ENCODE assay signal across 20 cellular contexts in genomic region chr1:226372885-226373284, GRCh38. TPM values are rescaled to one million over a fixed set of nuclear protein-coding genes. Genes with fewer than 3 reads are reported as not detected.
DNase-seq lines count a peak whose midpoint lies in the region; ATAC-seq and TF ChIP-seq lines count a peak whose summit lies in the region.
"Had no signal": no experiment of that assay in that cellular context is flagged by ENCODE, and none has a peak within 500 bp of the region (broad histone marks: within the 10 kb centered on the region; RNA-seq: fewer than 3 reads in every experiment).

No MANE protein-coding gene starts in this region.

- TF ChIP-seq CTCF in activated B cell treated with CpG ODN at 0.5 μM for 24 hours (IDR thresholded peaks at IDR 0.05): no peak

- intact Hi-C loops in activated B cell treated with CpG ODN at 0.5 μM for 24 hours (cut with micrococcal nuclease): loop anchor here (5.0 kb wide), 1 partner anchor 66 kb away; the partner anchor contains the start of gene LIN9

- H3K4me3 Mint-ChIP-seq in activated B cell treated with CpG ODN at 0.5 μM for 24 hours (no peak overlapping the region), memory B cell (no peak overlapping the region)
- no peak overlapping the region for H3K4me3 Mint-ChIP-seq in stimulated activated memory B cell treated with anti-CD40 and anti-IgM and Interleukin-4, amounts not matched to agents 10 μg/mL and 1 μg/mL and 100 μg/mL, for 72 hours
- H3K4me3 Mint-ChIP-seq: brain, HFFc6, T-cell had no signal

- CTCF ChIA-PET in activated B cell treated with CpG ODN at 0.5 μM for 24 hours (lab: Charles Lee): no interaction called here

- H3K27me3 Mint-ChIP-seq in activated B cell treated with CpG ODN at 0.5 μM for 24 hours (no peaks in the 10 kb centered on the region), memory B cell (no peaks in the 10 kb centered on the region)
- H3K27me3 Mint-ChIP-seq in stimulated activated memory B cell treated with anti-CD40 and anti-IgM and Interleukin-4, amounts not matched to agents 10 μg/mL and 1 μg/mL and 100 μg/mL, for 72 hours: no peaks in the 10 kb centered on the region
- H3K27me3 Mint-ChIP-seq: brain, progenitor cell of endocrine pancreas, T-cell had no signal

- POLR2A ChIA-PET in activated B cell treated with CpG ODN at 0.5 μM for 24 hours (lab: Charles Lee): interaction anchor here (0.6 kb wide), 1 partner anchor 856 kb away, joined by 3 read pairs; no protein-coding TSS in a partner anchor

- H3K27ac Mint-ChIP-seq in activated B cell treated with CpG ODN at 0.5 μM for 24 hours: peak overlapping the region; percentile 91
- peak overlapping the region; percentile 43 for H3K27ac Mint-ChIP-seq in memory B cell
- H3K27ac Mint-ChIP-seq in stimulated activated memory B cell treated with anti-CD40 and anti-IgM and Interleukin-4, amounts not matched to agents 10 μg/mL and 1 μg/mL and 100 μg/mL, for 72 hours: peak overlapping the region; percentile 90
- H3K27ac Mint-ChIP-seq: HFFc6, progenitor cell of endocrine pancreas, T-cell had no signal

- H3K9me3 Mint-ChIP-seq in activated B cell treated with CpG ODN at 0.5 μM for 24 hours (no peaks in the 10 kb centered on the region), memory B cell (no peaks in the 10 kb centered on the region)
- H3K9me3 Mint-ChIP-seq in stimulated activated memory B cell treated with anti-CD40 and anti-IgM and Interleukin-4, amounts not matched to agents 10 μg/mL and 1 μg/mL and 100 μg/mL, for 72 hours: no peaks in the 10 kb centered on the region
- H3K9me3 Mint-ChIP-seq: brain, HFFc6, T-cell had no signal

- peaks cover 97% of the 10 kb centered on the region for H3K36me3 Mint-ChIP-seq in activated B cell treated with CpG ODN at 0.5 μM for 24 hours (ENCODE audit: low read depth)
- H3K36me3 Mint-ChIP-seq in memory B cell: peaks cover 19% of the 10 kb centered on the region
- peaks cover 70% of the 10 kb centered on the region for H3K36me3 Mint-ChIP-seq in stimulated activated memory B cell treated with anti-CD40 and anti-IgM and Interleukin-4, amounts not matched to agents 10 μg/mL and 1 μg/mL and 100 μg/mL, for 72 hours

- DNase-seq in activated effector memory CD4-positive, alpha-beta T cell treated with anti-CD3 and anti-CD28 coated beads, Interleukin-2, amount 50 U/mL, for 16 hours: peak; percentile 37
- DNase-seq in activated effector memory CD4-positive, alpha-beta T cell treated with Interleukin-2 at 50 U/mL for 16 hours: no peak
- no peak for DNase-seq in activated B cell treated with CpG ODN at 0.5 μM for 24 hours
- DNase-seq in memory B cell (ENCODE audit: low spot score in 2 of 2): no peak
- DNase-seq in NCI-H1092 (lab: John Stamatoyannopoulos, UW): no peak
- no peak for DNase-seq in NCI-H2107 treated with DMSO at 0.1 percent for 48 hours (lab: John Stamatoyannopoulos, UW; ENCODE audit: unreplicated experiment)
- DNase-seq: activated CD4-positive, alpha-beta T cell treated with anti-CD3 and anti-CD28 coated beads for 1 hour; activated naive CD4-positive, alpha-beta T cell; adrenal gland; HFFc6; kidney glomerular epithelial cell; NCI-H187; NCI-H2171 treated with DMSO at 0.1 percent for 48 hours; NCI-H526; T-cell; tibial artery had no signal

- no peak for ATAC-seq in activated B cell treated with CpG ODN at 0.5 μM for 24 hours (ENCODE audit: low read depth)
- no peak for ATAC-seq in memory B cell (ENCODE audit: low read depth)
- ATAC-seq in stimulated activated memory B cell treated with anti-CD40 and anti-IgM and Interleukin-4, amounts not matched to agents 10 μg/mL and 1 μg/mL and 100 μg/mL, for 72 hours: no peak
- no peak; the same call in none of the 3 replicates for ATAC-seq in SK-N-SH treated with all-trans-retinoic acid at 6 μM for 48 hours
- ATAC-seq: T-cell had no signal

- H3K4me1 Mint-ChIP-seq in activated B cell treated with CpG ODN at 0.5 μM for 24 hours (peaks cover 43% of the 10 kb centered on the region), memory B cell (peaks cover 32% of the 10 kb centered on the region)
- peaks cover 46% of the 10 kb centered on the region for H3K4me1 Mint-ChIP-seq in stimulated activated memory B cell treated with anti-CD40 and anti-IgM and Interleukin-4, amounts not matched to agents 10 μg/mL and 1 μg/mL and 100 μg/mL, for 72 hours
- H3K4me1 Mint-ChIP-seq: brain had no signal

TF ChIP-seq in SK-N-SH treated with all-trans-retinoic acid at 6 μM for 48 hours, 23 proteins besides CTCF, POLR2A, EP300 and RAD21 (continues in another document):
- TF ChIP-seq ARNTL (CRISPR knock-in tag; IDR thresholded peaks at IDR 0.05; ENCODE audit: borderline replicate concordance, low read depth) (no peak), ZFP30 (CRISPR knock-in tag; IDR thresholded peaks at IDR 0.05) (no peak), PATZ1 (CRISPR knock-in tag; IDR thresholded peaks at IDR 0.05; ENCODE audit: borderline replicate concordance) (no peak), SNAI2 (CRISPR knock-in tag; IDR thresholded peaks at IDR 0.05) (no peak), ESRRG (CRISPR knock-in tag; IDR thresholded peaks at IDR 0.05) (no peak), RARB (CRISPR knock-in tag; IDR thresholded peaks at IDR 0.05) (no peak), POU6F1 (CRISPR knock-in tag; IDR thresholded peaks at IDR 0.05; ENCODE audit: borderline replicate concordance, low read depth) (no peak), ZNF565 (CRISPR knock-in tag; conservative IDR thresholded peaks at IDR 0.05; ENCODE audit: low read depth) (no peak), ZC3H10 (CRISPR knock-in tag; IDR thresholded peaks at IDR 0.05) (no peak), TOX (CRISPR knock-in tag; IDR thresholded peaks at IDR 0.05; ENCODE audit: borderline replicate concordance) (no peak), OSR1 (CRISPR knock-in tag; IDR thresholded peaks at IDR 0.05) (no peak), BACH2 (CRISPR knock-in tag; IDR thresholded peaks at IDR 0.05; ENCODE audit: borderline replicate concordance) (no peak), PPARA (CRISPR knock-in tag; IDR thresholded peaks at IDR 0.05; ENCODE audit: borderline replicate concordance) (no peak), ISL1 (CRISPR knock-in tag; IDR thresholded peaks at IDR 0.05) (no peak), ZFP3 (CRISPR knock-in tag; IDR thresholded peaks at IDR 0.05) (no peak), GLIS3 (CRISPR knock-in tag; IDR thresholded peaks at IDR 0.05) (no peak)
- TF ChIP-seq, protein P1, sequence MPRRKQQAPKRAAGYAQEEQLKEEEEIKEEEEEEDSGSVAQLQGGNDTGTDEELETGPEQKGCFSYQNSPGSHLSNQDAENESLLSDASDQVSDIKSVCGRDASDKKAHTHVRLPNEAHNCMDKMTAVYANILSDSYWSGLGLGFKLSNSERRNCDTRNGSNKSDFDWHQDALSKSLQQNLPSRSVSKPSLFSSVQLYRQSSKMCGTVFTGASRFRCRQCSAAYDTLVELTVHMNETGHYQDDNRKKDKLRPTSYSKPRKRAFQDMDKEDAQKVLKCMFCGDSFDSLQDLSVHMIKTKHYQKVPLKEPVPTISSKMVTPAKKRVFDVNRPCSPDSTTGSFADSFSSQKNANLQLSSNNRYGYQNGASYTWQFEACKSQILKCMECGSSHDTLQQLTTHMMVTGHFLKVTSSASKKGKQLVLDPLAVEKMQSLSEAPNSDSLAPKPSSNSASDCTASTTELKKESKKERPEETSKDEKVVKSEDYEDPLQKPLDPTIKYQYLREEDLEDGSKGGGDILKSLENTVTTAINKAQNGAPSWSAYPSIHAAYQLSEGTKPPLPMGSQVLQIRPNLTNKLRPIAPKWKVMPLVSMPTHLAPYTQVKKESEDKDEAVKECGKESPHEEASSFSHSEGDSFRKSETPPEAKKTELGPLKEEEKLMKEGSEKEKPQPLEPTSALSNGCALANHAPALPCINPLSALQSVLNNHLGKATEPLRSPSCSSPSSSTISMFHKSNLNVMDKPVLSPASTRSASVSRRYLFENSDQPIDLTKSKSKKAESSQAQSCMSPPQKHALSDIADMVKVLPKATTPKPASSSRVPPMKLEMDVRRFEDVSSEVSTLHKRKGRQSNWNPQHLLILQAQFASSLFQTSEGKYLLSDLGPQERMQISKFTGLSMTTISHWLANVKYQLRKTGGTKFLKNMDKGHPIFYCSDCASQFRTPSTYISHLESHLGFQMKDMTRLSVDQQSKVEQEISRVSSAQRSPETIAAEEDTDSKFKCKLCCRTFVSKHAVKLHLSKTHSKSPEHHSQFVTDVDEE (CRISPR knock-in tag; IDR thresholded peaks at IDR 0.05): no peak

RNA-seq across cellular contexts. Expression of gene PARP1, which starts 35.0 kb away (rescaled TPM):
- 232 and 260 TPM in 2 replicates for total RNA-seq in activated B cell treated with CpG ODN at 0.5 μM for 24 hours
